In the genomic region with DNA sequence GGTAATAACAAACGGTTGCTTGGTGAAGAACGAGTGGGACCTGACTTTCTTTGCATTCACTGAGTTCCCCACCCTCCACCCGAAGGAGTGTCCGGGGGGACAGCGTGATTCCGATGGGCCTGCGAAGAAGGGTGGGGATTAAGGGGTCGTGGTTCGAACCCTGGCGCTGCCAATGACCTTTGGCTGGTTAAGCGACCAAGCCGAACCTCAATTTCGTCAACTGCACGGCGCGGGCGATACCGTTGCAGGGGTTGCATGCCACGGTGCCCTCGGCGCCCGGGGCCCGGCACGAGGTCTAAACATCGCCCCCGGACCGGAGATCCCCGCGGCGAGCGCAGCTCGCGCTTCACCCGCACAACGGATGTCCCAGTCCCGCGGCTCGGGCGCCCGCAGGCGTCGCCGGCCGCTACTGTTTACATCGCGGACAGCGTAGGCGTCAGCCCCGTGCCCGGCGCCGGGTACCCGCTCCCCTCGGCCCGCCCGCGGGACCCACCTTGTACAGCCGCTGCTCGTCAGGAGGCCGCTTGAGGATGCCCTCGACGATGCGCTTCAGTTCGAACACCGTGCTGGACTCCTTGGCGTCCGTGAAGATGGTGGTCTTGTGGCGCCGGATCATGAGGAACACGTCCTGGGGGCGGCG, we compare ENCODE assay signal across 1 cellular context.
A peak's percentile ranks its signal among the peaks of the same experiment; 100 is the strongest.
TF ChIP-seq lines count a peak whose summit lies in the region.

No MANE protein-coding gene starts in this region.

TF ChIP-seq in HepG2, 621 proteins besides CTCF, POLR2A, EP300 and RAD21 (continued from another document and continues in another):
- TF ChIP-seq, protein P1, sequence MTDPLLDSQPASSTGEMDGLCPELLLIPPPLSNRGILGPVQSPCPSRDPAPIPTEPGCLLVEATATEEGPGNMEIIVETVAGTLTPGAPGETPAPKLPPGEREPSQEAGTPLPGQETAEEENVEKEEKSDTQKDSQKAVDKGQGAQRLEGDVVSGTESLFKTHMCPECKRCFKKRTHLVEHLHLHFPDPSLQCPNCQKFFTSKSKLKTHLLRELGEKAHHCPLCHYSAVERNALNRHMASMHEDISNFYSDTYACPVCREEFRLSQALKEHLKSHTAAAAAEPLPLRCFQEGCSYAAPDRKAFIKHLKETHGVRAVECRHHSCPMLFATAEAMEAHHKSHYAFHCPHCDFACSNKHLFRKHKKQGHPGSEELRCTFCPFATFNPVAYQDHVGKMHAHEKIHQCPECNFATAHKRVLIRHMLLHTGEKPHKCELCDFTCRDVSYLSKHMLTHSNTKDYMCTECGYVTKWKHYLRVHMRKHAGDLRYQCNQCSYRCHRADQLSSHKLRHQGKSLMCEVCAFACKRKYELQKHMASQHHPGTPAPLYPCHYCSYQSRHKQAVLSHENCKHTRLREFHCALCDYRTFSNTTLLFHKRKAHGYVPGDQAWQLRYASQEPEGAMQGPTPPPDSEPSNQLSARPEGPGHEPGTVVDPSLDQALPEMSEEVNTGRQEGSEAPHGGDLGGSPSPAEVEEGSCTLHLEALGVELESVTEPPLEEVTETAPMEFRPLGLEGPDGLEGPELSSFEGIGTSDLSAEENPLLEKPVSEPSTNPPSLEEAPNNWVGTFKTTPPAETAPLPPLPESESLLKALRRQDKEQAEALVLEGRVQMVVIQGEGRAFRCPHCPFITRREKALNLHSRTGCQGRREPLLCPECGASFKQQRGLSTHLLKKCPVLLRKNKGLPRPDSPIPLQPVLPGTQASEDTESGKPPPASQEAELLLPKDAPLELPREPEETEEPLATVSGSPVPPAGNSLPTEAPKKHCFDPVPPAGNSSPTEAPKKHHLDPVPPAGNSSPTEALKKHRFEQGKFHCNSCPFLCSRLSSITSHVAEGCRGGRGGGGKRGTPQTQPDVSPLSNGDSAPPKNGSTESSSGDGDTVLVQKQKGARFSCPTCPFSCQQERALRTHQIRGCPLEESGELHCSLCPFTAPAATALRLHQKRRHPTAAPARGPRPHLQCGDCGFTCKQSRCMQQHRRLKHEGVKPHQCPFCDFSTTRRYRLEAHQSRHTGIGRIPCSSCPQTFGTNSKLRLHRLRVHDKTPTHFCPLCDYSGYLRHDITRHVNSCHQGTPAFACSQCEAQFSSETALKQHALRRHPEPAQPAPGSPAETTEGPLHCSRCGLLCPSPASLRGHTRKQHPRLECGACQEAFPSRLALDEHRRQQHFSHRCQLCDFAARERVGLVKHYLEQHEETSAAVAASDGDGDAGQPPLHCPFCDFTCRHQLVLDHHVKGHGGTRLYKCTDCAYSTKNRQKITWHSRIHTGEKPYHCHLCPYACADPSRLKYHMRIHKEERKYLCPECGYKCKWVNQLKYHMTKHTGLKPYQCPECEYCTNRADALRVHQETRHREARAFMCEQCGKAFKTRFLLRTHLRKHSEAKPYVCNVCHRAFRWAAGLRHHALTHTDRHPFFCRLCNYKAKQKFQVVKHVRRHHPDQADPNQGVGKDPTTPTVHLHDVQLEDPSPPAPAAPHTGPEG (CRISPR knock-in tag; IDR thresholded peaks at IDR 0.05): no peak
- TF ChIP-seq ZNF136 (CRISPR knock-in tag; IDR thresholded peaks at IDR 0.05; ENCODE audit: low read depth): no peak
- no peak; the same call in 1 of the 2 replicates for TF ChIP-seq ZNF614 (CRISPR knock-in tag; IDR thresholded peaks at IDR 0.05; ENCODE audit: borderline replicate concordance)
- TF ChIP-seq, protein P2, sequence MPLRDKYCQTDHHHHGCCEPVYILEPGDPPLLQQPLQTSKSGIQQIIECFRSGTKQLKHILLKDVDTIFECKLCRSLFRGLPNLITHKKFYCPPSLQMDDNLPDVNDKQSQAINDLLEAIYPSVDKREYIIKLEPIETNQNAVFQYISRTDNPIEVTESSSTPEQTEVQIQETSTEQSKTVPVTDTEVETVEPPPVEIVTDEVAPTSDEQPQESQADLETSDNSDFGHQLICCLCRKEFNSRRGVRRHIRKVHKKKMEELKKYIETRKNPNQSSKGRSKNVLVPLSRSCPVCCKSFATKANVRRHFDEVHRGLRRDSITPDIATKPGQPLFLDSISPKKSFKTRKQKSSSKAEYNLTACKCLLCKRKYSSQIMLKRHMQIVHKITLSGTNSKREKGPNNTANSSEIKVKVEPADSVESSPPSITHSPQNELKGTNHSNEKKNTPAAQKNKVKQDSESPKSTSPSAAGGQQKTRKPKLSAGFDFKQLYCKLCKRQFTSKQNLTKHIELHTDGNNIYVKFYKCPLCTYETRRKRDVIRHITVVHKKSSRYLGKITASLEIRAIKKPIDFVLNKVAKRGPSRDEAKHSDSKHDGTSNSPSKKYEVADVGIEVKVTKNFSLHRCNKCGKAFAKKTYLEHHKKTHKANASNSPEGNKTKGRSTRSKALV (CRISPR knock-in tag; IDR thresholded peaks at IDR 0.05): no peak
- TF ChIP-seq KDM3A (CRISPR knock-in tag; IDR thresholded peaks at IDR 0.05; ENCODE audit: low read depth): no peak
- TF ChIP-seq ZSCAN21 (CRISPR knock-in tag; IDR thresholded peaks at IDR 0.05; ENCODE audit: borderline replicate concordance): 0 out of 2 replicates have a peak, but pooled peaks have one; percentile 21
- TF ChIP-seq, protein P3, sequence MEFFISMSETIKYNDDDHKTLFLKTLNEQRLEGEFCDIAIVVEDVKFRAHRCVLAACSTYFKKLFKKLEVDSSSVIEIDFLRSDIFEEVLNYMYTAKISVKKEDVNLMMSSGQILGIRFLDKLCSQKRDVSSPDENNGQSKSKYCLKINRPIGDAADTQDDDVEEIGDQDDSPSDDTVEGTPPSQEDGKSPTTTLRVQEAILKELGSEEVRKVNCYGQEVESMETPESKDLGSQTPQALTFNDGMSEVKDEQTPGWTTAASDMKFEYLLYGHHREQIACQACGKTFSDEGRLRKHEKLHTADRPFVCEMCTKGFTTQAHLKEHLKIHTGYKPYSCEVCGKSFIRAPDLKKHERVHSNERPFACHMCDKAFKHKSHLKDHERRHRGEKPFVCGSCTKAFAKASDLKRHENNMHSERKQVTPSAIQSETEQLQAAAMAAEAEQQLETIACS (CRISPR knock-in tag; IDR thresholded peaks at IDR 0.05): 0 out of 2 replicates have a peak, but pooled peaks have one; percentile 34
- TF ChIP-seq, protein P4, sequence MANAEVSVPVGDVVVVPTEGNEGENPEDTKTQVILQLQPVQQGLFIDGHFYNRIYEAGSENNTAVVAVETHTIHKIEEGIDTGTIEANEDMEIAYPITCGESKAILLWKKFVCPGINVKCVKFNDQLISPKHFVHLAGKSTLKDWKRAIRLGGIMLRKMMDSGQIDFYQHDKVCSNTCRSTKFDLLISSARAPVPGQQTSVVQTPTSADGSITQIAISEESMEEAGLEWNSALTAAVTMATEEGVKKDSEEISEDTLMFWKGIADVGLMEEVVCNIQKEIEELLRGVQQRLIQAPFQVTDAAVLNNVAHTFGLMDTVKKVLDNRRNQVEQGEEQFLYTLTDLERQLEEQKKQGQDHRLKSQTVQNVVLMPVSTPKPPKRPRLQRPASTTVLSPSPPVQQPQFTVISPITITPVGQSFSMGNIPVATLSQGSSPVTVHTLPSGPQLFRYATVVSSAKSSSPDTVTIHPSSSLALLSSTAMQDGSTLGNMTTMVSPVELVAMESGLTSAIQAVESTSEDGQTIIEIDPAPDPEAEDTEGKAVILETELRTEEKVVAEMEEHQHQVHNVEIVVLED (CRISPR knock-in tag; IDR thresholded peaks at IDR 0.05; ENCODE audit: borderline replicate concordance): no peak
- TF ChIP-seq MAFG (CRISPR knock-in tag; IDR thresholded peaks at IDR 0.05): no peak
- TF ChIP-seq PHF20 (CRISPR knock-in tag; IDR thresholded peaks at IDR 0.05): no peak
- TF ChIP-seq ZMYM3 (CRISPR knock-in tag; IDR thresholded peaks at IDR 0.05): no peak
- no peak for TF ChIP-seq TCF12 (IDR thresholded peaks at IDR 0.05)
- no peak for TF ChIP-seq TCF12 (CRISPR knock-in tag; IDR thresholded peaks at IDR 0.05)
- no peak for TF ChIP-seq SP1 (IDR thresholded peaks at IDR 0.05)
- no peak for TF ChIP-seq SP1 (CRISPR knock-in tag; IDR thresholded peaks at IDR 0.05)
- TF ChIP-seq ZFP90 (CRISPR knock-in tag; IDR thresholded peaks at IDR 0.05; ENCODE audit: borderline replicate concordance): no peak
- TF ChIP-seq SPEN (CRISPR knock-in tag; IDR thresholded peaks at IDR 0.05; ENCODE audit: low read depth): no peak
- TF ChIP-seq TBX3 (IDR thresholded peaks at IDR 0.05; ENCODE audit: borderline replicate concordance): no peak
- TF ChIP-seq TGIF2 (CRISPR knock-in tag; IDR thresholded peaks at IDR 0.05): no peak
- 0 out of 2 replicates have a peak, but pooled peaks have one; percentile 34 for TF ChIP-seq KDM5A (IDR thresholded peaks at IDR 0.05; ENCODE audit: borderline replicate concordance, low read length)
- 0 out of 2 replicates have a peak, but pooled peaks have one; percentile 17 for TF ChIP-seq ZNF264 (CRISPR knock-in tag; IDR thresholded peaks at IDR 0.05)
- TF ChIP-seq, protein P5, sequence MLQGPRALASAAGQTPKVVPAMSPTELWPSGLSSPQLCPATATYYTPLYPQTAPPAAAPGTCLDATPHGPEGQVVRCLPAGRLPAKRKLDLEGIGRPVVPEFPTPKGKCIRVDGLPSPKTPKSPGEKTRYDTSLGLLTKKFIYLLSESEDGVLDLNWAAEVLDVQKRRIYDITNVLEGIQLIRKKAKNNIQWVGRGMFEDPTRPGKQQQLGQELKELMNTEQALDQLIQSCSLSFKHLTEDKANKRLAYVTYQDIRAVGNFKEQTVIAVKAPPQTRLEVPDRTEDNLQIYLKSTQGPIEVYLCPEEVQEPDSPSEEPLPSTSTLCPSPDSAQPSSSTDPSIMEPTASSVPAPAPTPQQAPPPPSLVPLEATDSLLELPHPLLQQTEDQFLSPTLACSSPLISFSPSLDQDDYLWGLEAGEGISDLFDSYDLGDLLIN (CRISPR knock-in tag; IDR thresholded peaks at IDR 0.05; ENCODE audit: borderline replicate concordance): 0 out of 2 replicates have a peak, but pooled peaks have one; percentile 26
- no peak for TF ChIP-seq MYNN (CRISPR knock-in tag; IDR thresholded peaks at IDR 0.05; ENCODE audit: low read depth)
- TF ChIP-seq HOXA9 (CRISPR knock-in tag; IDR thresholded peaks at IDR 0.05; ENCODE audit: borderline replicate concordance): no peak
- TF ChIP-seq, protein P6, sequence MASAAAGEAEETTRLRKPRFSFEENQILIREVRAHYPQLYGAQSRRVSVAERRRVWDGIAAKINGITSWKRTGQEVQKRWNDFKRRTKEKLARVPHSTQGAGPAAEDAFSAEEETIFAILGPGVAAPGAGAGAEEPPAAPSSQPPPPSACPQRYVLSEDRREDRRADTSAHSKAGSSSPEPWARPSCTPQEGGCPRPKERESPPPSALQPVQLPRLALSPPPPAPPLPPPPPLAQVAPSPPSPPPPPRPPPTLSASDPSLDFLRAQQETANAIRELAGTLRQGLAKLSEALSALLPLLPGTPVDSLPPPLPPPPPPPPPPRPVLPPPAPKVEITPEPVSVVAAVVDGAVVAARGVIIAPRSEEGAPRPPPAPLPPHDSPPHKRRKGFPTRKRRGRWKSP (CRISPR knock-in tag; IDR thresholded peaks at IDR 0.05): no peak; the same call in 1 of the 2 replicates
- TF ChIP-seq FOSL2 (CRISPR knock-in tag; IDR thresholded peaks at IDR 0.05): no peak
- TF ChIP-seq, protein P7, sequence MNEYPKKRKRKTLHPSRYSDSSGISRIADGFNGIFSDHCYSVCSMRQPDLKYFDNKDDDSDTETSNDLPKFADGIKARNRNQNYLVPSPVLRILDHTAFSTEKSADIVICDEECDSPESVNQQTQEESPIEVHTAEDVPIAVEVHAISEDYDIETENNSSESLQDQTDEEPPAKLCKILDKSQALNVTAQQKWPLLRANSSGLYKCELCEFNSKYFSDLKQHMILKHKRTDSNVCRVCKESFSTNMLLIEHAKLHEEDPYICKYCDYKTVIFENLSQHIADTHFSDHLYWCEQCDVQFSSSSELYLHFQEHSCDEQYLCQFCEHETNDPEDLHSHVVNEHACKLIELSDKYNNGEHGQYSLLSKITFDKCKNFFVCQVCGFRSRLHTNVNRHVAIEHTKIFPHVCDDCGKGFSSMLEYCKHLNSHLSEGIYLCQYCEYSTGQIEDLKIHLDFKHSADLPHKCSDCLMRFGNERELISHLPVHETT (CRISPR knock-in tag; conservative IDR thresholded peaks at IDR 0.05): 0 out of 2 replicates have a peak, but pooled peaks have one; percentile 10
- TF ChIP-seq SMARCC2 (IDR thresholded peaks at IDR 0.05): no peak
- TF ChIP-seq, protein P8, sequence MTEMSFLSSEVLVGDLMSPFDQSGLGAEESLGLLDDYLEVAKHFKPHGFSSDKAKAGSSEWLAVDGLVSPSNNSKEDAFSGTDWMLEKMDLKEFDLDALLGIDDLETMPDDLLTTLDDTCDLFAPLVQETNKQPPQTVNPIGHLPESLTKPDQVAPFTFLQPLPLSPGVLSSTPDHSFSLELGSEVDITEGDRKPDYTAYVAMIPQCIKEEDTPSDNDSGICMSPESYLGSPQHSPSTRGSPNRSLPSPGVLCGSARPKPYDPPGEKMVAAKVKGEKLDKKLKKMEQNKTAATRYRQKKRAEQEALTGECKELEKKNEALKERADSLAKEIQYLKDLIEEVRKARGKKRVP (CRISPR knock-in tag; IDR thresholded peaks at IDR 0.05): no peak
- TF ChIP-seq ZFP36L1 (CRISPR knock-in tag; IDR thresholded peaks at IDR 0.05): 0 out of 2 replicates have a peak, but pooled peaks have one; percentile 28
- TF ChIP-seq IKZF4 (CRISPR knock-in tag; IDR thresholded peaks at IDR 0.05; ENCODE audit: borderline replicate concordance, low read depth, not compliant biosample characterization): no peak
- TF ChIP-seq, protein P9, sequence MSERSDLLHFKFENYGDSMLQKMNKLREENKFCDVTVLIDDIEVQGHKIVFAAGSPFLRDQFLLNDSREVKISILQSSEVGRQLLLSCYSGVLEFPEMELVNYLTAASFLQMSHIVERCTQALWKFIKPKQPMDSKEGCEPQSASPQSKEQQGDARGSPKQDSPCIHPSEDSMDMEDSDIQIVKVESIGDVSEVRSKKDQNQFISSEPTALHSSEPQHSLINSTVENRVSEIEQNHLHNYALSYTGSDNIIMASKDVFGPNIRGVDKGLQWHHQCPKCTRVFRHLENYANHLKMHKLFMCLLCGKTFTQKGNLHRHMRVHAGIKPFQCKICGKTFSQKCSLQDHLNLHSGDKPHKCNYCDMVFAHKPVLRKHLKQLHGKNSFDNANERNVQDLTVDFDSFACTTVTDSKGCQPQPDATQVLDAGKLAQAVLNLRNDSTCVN (CRISPR knock-in tag; IDR thresholded peaks at IDR 0.05; ENCODE audit: borderline replicate concordance): no peak
